Comparison of ENCODE assay signal across 26 cellular contexts in genomic region chr10:113024930-113025329, GRCh38.
"Had no signal": no experiment of that assay in that cellular context is flagged by ENCODE, and none has a peak within 500 bp of the region (broad histone marks: within the 10 kb centered on the region; RNA-seq: fewer than 3 reads in every experiment).

No MANE protein-coding gene starts in this region.

- H3K36me3 ChIP-seq: colonic mucosa, esophagus squamous epithelium, gastroesophageal sphincter, heart left ventricle, left lung, lower lobe of right lung had no signal

- H3K4me2 ChIP-seq: hepatocyte had no signal

- H3K9me3 ChIP-seq: colonic mucosa, esophagus squamous epithelium, gastroesophageal sphincter, heart left ventricle, left lung, lower lobe of right lung, mucosa of descending colon had no signal

- H2AFZ ChIP-seq: hepatocyte had no signal

- ATAC-seq: effector memory CD8-positive, alpha-beta T cell; esophagus mucosa; gastroesophageal sphincter; heart left ventricle; left colon; left lung; left ventricle myocardium superior; lower lobe of right lung; mucosa of descending colon had no signal

- DNase-seq: colonic mucosa; cortex of kidney; effector CD8-positive, alpha-beta T cell; effector memory CD8-positive, alpha-beta T cell; endodermal cell; erythroblast; esophagus squamous epithelium; foreskin fibroblast; heart left ventricle; hypothalamus; immature natural killer cell; islet precursor cell; kidney; kidney glomerular epithelial cell; left colon; left lung; left ventricle myocardium superior; lower lobe of right lung; mesenchymal stem cell; mucosa of descending colon had no signal

- H3K4me3 ChIP-seq: colonic mucosa, esophagus squamous epithelium, gastroesophageal sphincter, heart left ventricle, hepatocyte, left lung, lower lobe of right lung, mucosa of descending colon had no signal

- H3K27me3 ChIP-seq: colonic mucosa, esophagus squamous epithelium, gastroesophageal sphincter, heart left ventricle, hepatocyte, left lung had no signal

- FAIRE-seq: endometrium, frontal cortex, kidney had no signal

- H3K27ac ChIP-seq: colonic mucosa, epithelial cell of prostate, esophagus squamous epithelium, gastroesophageal sphincter, heart left ventricle, hepatocyte, left lung, lower lobe of right lung had no signal
